11 cellular contexts compared by ENCODE assay signal in the genomic region with DNA sequence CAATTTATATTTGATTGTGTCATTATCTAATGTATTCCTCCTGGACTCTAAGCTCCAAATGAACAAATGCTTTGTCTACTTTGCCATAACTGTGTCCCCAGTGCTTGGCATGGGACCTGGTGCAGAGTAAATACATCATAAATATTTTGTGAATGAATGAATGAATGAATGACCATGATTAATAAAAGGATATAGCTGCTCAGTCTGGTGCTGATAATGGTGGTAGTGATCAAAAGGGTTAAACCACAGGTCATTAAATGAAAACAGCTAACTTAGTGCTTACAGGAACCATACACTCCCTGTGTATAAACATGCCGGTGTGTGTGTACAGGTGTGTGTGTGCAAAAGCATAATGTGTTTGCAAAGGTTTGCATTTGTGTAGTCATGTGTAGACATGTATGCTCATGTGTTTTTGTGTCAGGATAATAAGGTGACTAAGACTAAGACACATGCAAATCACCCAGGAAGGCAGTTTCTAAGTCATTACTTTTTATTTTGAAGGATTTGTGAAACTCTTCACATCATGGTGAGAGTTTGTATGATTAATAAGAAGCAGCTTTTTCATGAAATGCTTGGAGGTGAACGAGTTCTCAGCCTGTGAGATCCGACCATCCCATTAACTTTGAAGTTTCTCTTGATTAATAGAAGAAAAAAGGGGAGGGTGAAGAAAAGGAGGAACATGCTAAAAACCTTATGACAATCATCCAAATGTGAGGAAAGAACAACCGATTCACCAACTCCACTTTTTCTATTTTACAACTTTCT. TPM values are rescaled to one million over a fixed set of nuclear protein-coding genes. Genes with fewer than 3 reads are reported as not detected.
DNase-seq lines count a peak whose midpoint lies in the region; ATAC-seq, FAIRE-seq and TF ChIP-seq lines count a peak whose summit lies in the region.
"Had no signal": no experiment of that assay in that cellular context is flagged by ENCODE, and none has a peak within 500 bp of the region (broad histone marks: within the 10 kb centered on the region; RNA-seq: fewer than 3 reads in every experiment).

No MANE protein-coding gene starts in this region.

- H3K9me3 ChIP-seq in small intestine (ENCODE audit: control insufficient read depth, low read depth), result no peaks in the 10 kb centered on the region

- no peak for FAIRE-seq in small intestine (lab: Jason Lieb, UNC)

- 60 to 66% (median 63%) methylated on average over 4 of the region's 4 CpGs for WGBS in small intestine, 3 donors

- DNase-seq in GM10266 (ENCODE audit: extremely low spot score) (peak; percentile 42), small intestine (no peak), omental fat pad (ENCODE audit: low spot score) (no peak), epidermal melanocyte (ENCODE audit: insufficient read length, low spot score) (no peak), NCI-H187 (lab: John Stamatoyannopoulos, UW) (no peak)
- DNase-seq: activated T-cell treated with anti-CD3 and anti-CD28 coated beads, Interleukin-2, amount 50 U/mL, for 1 hour had no signal

- no peaks in the 10 kb centered on the region for H3K27me3 ChIP-seq in small intestine (ENCODE audit: control insufficient read depth in 2 of 2, insufficient read depth in 2 of 2, low read length in 2 of 2)

- peak; percentile 58 for ATAC-seq in GM21381 (IDR thresholded peaks at IDR 0.05; ENCODE audit: unreplicated experiment)
- peak; percentile 51 for ATAC-seq in HG03139 (IDR thresholded peaks at IDR 0.05; ENCODE audit: unreplicated experiment)
- ATAC-seq in esophagus mucosa, result peak; percentile 53
- ATAC-seq in omental fat pad (ENCODE audit: low FRiP score), result no peak

- H3K27ac ChIP-seq in small intestine (ENCODE audit: low read depth in 1 of 2, low read length in 1 of 2), result peak overlapping the region in 1 of 2 donors; percentile 32
- H3K27ac ChIP-seq: HL-60 had no signal

- TF ChIP-seq CTCF in GM10266 (IDR thresholded peaks at IDR 0.05; ENCODE audit: control insufficient read depth, insufficient read depth, low read depth, missing control alignments) (no peak), omental fat pad (IDR thresholded peaks at IDR 0.05) (no peak)

- H3K4me3 ChIP-seq in small intestine (ENCODE audit: low read depth in 1 of 2, low read length in 2 of 2), result no peak overlapping the region

- H3K36me3 ChIP-seq in small intestine (ENCODE audit: control insufficient read depth in 2 of 2, insufficient read depth in 2 of 2, low read length in 2 of 2), result no peaks in the 10 kb centered on the region

- no peaks in the 10 kb centered on the region for H3K4me1 ChIP-seq in small intestine (ENCODE audit: control insufficient read depth in 2 of 2, insufficient read depth in 1 of 2, low read depth in 1 of 2, low read length in 1 of 2)

RNA-seq across cellular contexts. Expression of a gene that starts 24.6 kb away (rescaled TPM):
- total RNA-seq in esophagus mucosa (76.4 TPM), omental fat pad (1,000 to 10,000 TPM in 1 of 4 donors, 100 to 1,000 TPM in 3; 579 to 1,303 (median 656) TPM)
- polyA plus RNA-seq in small intestine, result 100 to 1,000 TPM in 1 of 3 donors, 10 to 100 TPM in 1, 1 to 10 TPM in 1; 9.6 to 242 (median 29.2) TPM
- polyA plus RNA-seq: CD4-positive, CD25-positive, alpha-beta regulatory T cell had no signal
